ENCODE assay signal across 21 cellular contexts in genomic region chr16:55563797-55564196, GRCh38. TPM values are rescaled to one million over a fixed set of nuclear protein-coding genes. Genes with fewer than 3 reads are reported as not detected.
DNase-seq lines count a peak whose midpoint lies in the region; ATAC-seq, FAIRE-seq and TF ChIP-seq lines count a peak whose summit lies in the region.
"Had no signal": no experiment of that assay in that cellular context is flagged by ENCODE, and none has a peak within 500 bp of the region (broad histone marks: within the 10 kb centered on the region; RNA-seq: fewer than 3 reads in every experiment).

No MANE protein-coding gene starts in this region.

- no peak overlapping the region for H3K4me2 ChIP-seq in PC-3 (ENCODE audit: low read length)

- CTCF ChIA-PET in PC-3 (lab: Charles Lee), result no interaction called here
- CTCF ChIA-PET in CD4-positive, alpha-beta memory T cell (lab: Charles Lee; ENCODE audit: partially characterized antibody), result no interaction called here

- H3K79me2 ChIP-seq in PC-3 (ENCODE audit: low read length), result no peaks in the 10 kb centered on the region

- peak; percentile 23 for DNase-seq in AG10803 (ENCODE audit: low read depth)
- peak; percentile 39 for DNase-seq in HCEC 1CT
- peak; percentile 43 for DNase-seq in bronchial epithelial cell (ENCODE audit: low read depth)
- peak in 1 of 2 donors; percentile 23 for DNase-seq in foreskin keratinocyte
- DNase-seq in PC-3, result no peak
- no peak for DNase-seq in NCI-H2081 treated with DMSO at 0.1 percent for 48 hours (lab: John Stamatoyannopoulos, UW)
- DNase-seq in CD4-positive, alpha-beta memory T cell, result no peak
- no peak for DNase-seq in effector memory CD8-positive, alpha-beta T cell
- DNase-seq: AML-193; C1 segment of cervical spinal cord; Calu3; CD8-positive, alpha-beta memory T cell; GF-D8; KG1; NCI-H1092 treated with DMSO at 0.1 percent for 48 hours; NCI-H1436 treated with DMSO at 0.1 percent for 48 hours; NCI-H1930; NCI-H2227 treated with DMSO at 0.1 percent for 48 hours; NCI-H510A had no signal

- peaks cover 0 to 2% (median 0%) of the 10 kb centered on the region in 8 donors for H3K9me3 Mint-ChIP-seq in CD4-positive, alpha-beta memory T cell
- no peaks in the 10 kb centered on the region for H3K9me3 Mint-ChIP-seq in effector memory CD8-positive, alpha-beta T cell
- H3K9me3 Mint-ChIP-seq: CD8-positive, alpha-beta memory T cell had no signal

- H3K4me1 ChIP-seq in foreskin keratinocyte (peaks cover 51% of the 10 kb centered on the region), PC-3 (ENCODE audit: insufficient read depth, low read length) (no peaks in the 10 kb centered on the region)
- H3K4me1 ChIP-seq in CD4-positive, alpha-beta memory T cell (ENCODE audit: insufficient read depth, low read length), result no peaks in the 10 kb centered on the region

- TF ChIP-seq CTCF in AG10803 (conservative IDR thresholded peaks at IDR 0.05; ENCODE audit: low read length), result no peak
- no peak for TF ChIP-seq CTCF in bronchial epithelial cell (IDR thresholded peaks at IDR 0.05; ENCODE audit: insufficient read depth, low read length, severe bottlenecking)
- no peak for TF ChIP-seq CTCF in foreskin keratinocyte (conservative IDR thresholded peaks at IDR 0.05)
- TF ChIP-seq CTCF in PC-3 (conservative IDR thresholded peaks at IDR 0.05; ENCODE audit: low read depth, low read length), result no peak

- H3K4me1 Mint-ChIP-seq in CD4-positive, alpha-beta memory T cell, result no peaks in the 10 kb centered on the region
- no peaks in the 10 kb centered on the region for H3K4me1 Mint-ChIP-seq in effector memory CD8-positive, alpha-beta T cell (ENCODE audit: low read depth in 2 of 2)
- H3K4me1 Mint-ChIP-seq: CD8-positive, alpha-beta memory T cell had no signal

- no peak overlapping the region for H3K9ac ChIP-seq in PC-3 (ENCODE audit: low read length)

- POLR2A ChIA-PET in PC-3 (lab: Charles Lee; ENCODE audit: unreplicated experiment), result no interaction called here
- POLR2A ChIA-PET in CD4-positive, alpha-beta memory T cell (lab: Charles Lee; ENCODE audit: partially characterized antibody), result no interaction called here

- H3K27me3 ChIP-seq in bronchial epithelial cell (ENCODE audit: control insufficient read depth, insufficient read depth, low read length), result no peaks in the 10 kb centered on the region
- H3K27me3 ChIP-seq in foreskin keratinocyte, result no peaks in the 10 kb centered on the region
- no peaks in the 10 kb centered on the region for H3K27me3 ChIP-seq in PC-3 (ENCODE audit: low read length)
- H3K27me3 ChIP-seq in CD4-positive, alpha-beta memory T cell (ENCODE audit: insufficient read depth, low read length), result no peaks in the 10 kb centered on the region

- H3K9me2 ChIP-seq in PC-3 (replicated peaks; ENCODE audit: low read length), result no peaks in the 10 kb centered on the region

- no peaks in the 10 kb centered on the region for H3K36me3 Mint-ChIP-seq in CD4-positive, alpha-beta memory T cell
- H3K36me3 Mint-ChIP-seq in effector memory CD8-positive, alpha-beta T cell (ENCODE audit: insufficient read depth), result no peaks in the 10 kb centered on the region
- H3K36me3 Mint-ChIP-seq: CD8-positive, alpha-beta memory T cell had no signal

- H3K27me3 Mint-ChIP-seq in CD4-positive, alpha-beta memory T cell, result peaks cover 0 to 6% of the 10 kb centered on the region in 2 donors
- H3K27me3 Mint-ChIP-seq in effector memory CD8-positive, alpha-beta T cell, result peaks cover 10 to 24% of the 10 kb centered on the region in 2 donors

- H2AFZ ChIP-seq in PC-3 (ENCODE audit: low read length), result no peak overlapping the region

- H3F3A ChIP-seq in PC-3 (ENCODE audit: low read length, unreplicated experiment), result no peaks in the 10 kb centered on the region

- no TSS peak for BruUV-seq in PC-3 (replicated peaks; lab: Mats Ljungman, UMichigan)

- no peak overlapping the region for H3K4me3 ChIP-seq in AG10803 (ENCODE audit: low read length)
- no peak overlapping the region for H3K4me3 ChIP-seq in bronchial epithelial cell (ENCODE audit: low read depth, low read length)
- no peak overlapping the region for H3K4me3 ChIP-seq in PC-3 (ENCODE audit: low read length)
- no peak overlapping the region for H3K4me3 ChIP-seq in CD4-positive, alpha-beta memory T cell (ENCODE audit: low read length in 2 of 2)

- no peak for ATAC-seq in foreskin keratinocyte
- ATAC-seq in PC-3, result no peak
- no peak for ATAC-seq in effector memory CD8-positive, alpha-beta T cell (replicated peaks)

- FAIRE-seq in bronchial epithelial cell (lab: Jason Lieb, UNC), result no peak
- FAIRE-seq: HTR-8/SVneo had no signal

- H3K27ac ChIP-seq in foreskin keratinocyte, result peak overlapping the region; percentile 8
- no peak overlapping the region for H3K27ac ChIP-seq in PC-3 (ENCODE audit: low read length)
- no peak overlapping the region for H3K27ac ChIP-seq in CD4-positive, alpha-beta memory T cell (ENCODE audit: low read depth, low read length)

- H4K20me1 ChIP-seq in PC-3 (ENCODE audit: low read length), result no peaks in the 10 kb centered on the region

- no peak overlapping the region for H3K27ac Mint-ChIP-seq in CD4-positive, alpha-beta memory T cell
- H3K27ac Mint-ChIP-seq in effector memory CD8-positive, alpha-beta T cell, result no peak overlapping the region
- H3K27ac Mint-ChIP-seq: CD8-positive, alpha-beta memory T cell had no signal

- no peaks in the 10 kb centered on the region for H3K36me3 ChIP-seq in bronchial epithelial cell (ENCODE audit: control insufficient read depth, insufficient read depth, low read length)
- H3K36me3 ChIP-seq in PC-3 (ENCODE audit: low read depth, low read length), result no peaks in the 10 kb centered on the region
- no peaks in the 10 kb centered on the region for H3K36me3 ChIP-seq in CD4-positive, alpha-beta memory T cell (ENCODE audit: insufficient read depth, low read length)

- no peaks in the 10 kb centered on the region for H3K9me3 ChIP-seq in PC-3 (ENCODE audit: low read length)
- no peaks in the 10 kb centered on the region for H3K9me3 ChIP-seq in CD4-positive, alpha-beta memory T cell (ENCODE audit: control insufficient read depth in 1 of 2, low read length in 2 of 2)

- intact Hi-C loops in PC-3 (cut with micrococcal nuclease), result no loop called here
- intact Hi-C loops in CD4-positive, alpha-beta memory T cell (cut with micrococcal nuclease), result no loop called here

- H3K4me3 Mint-ChIP-seq in CD4-positive, alpha-beta memory T cell, result no peak overlapping the region
- no peak overlapping the region for H3K4me3 Mint-ChIP-seq in effector memory CD8-positive, alpha-beta T cell
- H3K4me3 Mint-ChIP-seq: CD8-positive, alpha-beta memory T cell had no signal

RNA-seq across cellular contexts. Expression of gene CAPNS2, which starts 2.7 kb away (rescaled TPM):
- total RNA-seq in bronchial epithelial cell (29.2 and 103 TPM in 2 replicates), foreskin keratinocyte (5.6 and 18.0 TPM in 2 replicates), PC-3 (2014; rRNA removed) (0.26 TPM in 1 of 2 replicates, not detected in the other)
- polyA plus RNA-seq in foreskin keratinocyte, result 5.9 and 19.6 TPM in 2 replicates
- not detected for total RNA-seq in CD4-positive, alpha-beta memory T cell
- not detected for polyA plus RNA-seq in CD4-positive, alpha-beta memory T cell
- total RNA-seq: Calu3; CD8-positive, alpha-beta memory T cell; Daoy had no signal
- polyA plus RNA-seq: CD8-positive, alpha-beta memory T cell had no signal

RNA-seq across cellular contexts. Expression of gene LPCAT2, which starts 54.9 kb away (rescaled TPM):
- total RNA-seq in bronchial epithelial cell, result 11.8 TPM in 2 replicates
- total RNA-seq in foreskin keratinocyte, result 30.0 and 32.5 TPM in 2 replicates
- 11.8 and 15.1 TPM in 2 replicates for polyA plus RNA-seq in foreskin keratinocyte
- 8.0 and 15.0 TPM in 2 replicates for total RNA-seq in PC-3 (2014; rRNA removed)
- under 1 TPM; 0.47 to 0.76 TPM for total RNA-seq in CD4-positive, alpha-beta memory T cell
- polyA plus RNA-seq in CD4-positive, alpha-beta memory T cell, result not detected

Comparison
In these comparisons a context has a peak if more than half of its experiments do, and no peak if none do; other contexts are left out.
1. DNase-seq: peak in AG10803 (single experiment), HCEC 1CT (single experiment) and bronchial epithelial cell (single experiment); none in PC-3 (single experiment), NCI-H2081 treated with DMSO at 0.1 percent for 48 hours (single experiment), CD4-positive, alpha-beta memory T cell (0 of 5) and effector memory CD8-positive, alpha-beta T cell (0 of 3).